ENCODE assay signal across 9 cellular contexts in the genomic region with DNA sequence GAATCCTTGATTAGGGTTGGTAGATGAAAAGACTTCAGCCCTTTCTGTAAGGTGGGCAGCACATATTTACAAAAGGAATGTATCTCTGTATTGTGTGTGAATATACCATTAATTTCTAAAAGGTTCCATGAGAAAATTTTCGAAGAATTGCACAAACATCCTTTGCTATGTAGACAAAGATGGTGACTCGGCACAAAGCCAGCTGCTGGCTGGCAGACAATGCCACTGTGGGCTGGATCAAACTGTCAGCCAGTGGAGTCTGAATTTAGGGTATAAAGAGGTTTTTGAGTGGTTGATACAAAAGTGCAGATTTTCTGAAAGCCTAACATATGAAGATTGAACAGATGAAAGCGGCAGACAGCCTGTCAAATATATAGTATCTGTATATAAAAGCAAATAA. TPM values are rescaled to one million over a fixed set of nuclear protein-coding genes. Genes with fewer than 3 reads are reported as not detected.
DNase-seq lines count a peak whose midpoint lies in the region; ATAC-seq and TF ChIP-seq lines count a peak whose summit lies in the region.
"Had no signal": no experiment of that assay in that cellular context is flagged by ENCODE, and none has a peak within 500 bp of the region (broad histone marks: within the 10 kb centered on the region; RNA-seq: fewer than 3 reads in every experiment).

No MANE protein-coding gene starts in this region.

- H3K36me3 ChIP-seq in spleen (peaks cover 0 to 68% (median 10%) of the 10 kb centered on the region in 6 donors), gastrocnemius medialis (peaks cover 0 to 12% of the 10 kb centered on the region in 2 donors)

- 55 to 73% (median 61%) methylated on average over 3 of the region's 3 CpGs for WGBS in spleen, 5 donors
- WGBS in lower leg skin, 2 donors, result 51 to 65% methylated on average over 3 of the region's 3 CpGs

- H3K4me1 ChIP-seq in spleen (peaks cover 0 to 66% (median 24%) of the 10 kb centered on the region in 6 donors), gastrocnemius medialis (no peaks in the 10 kb centered on the region)

- H3K9me3 ChIP-seq in spleen (no peaks in the 10 kb centered on the region), gastrocnemius medialis (no peaks in the 10 kb centered on the region)

- peak overlapping the region in 7 of 8 donors; percentile 6 to 85 (median 52) for H3K27ac ChIP-seq in spleen
- H3K27ac ChIP-seq in gastrocnemius medialis, result no peak overlapping the region

- TF ChIP-seq POLR2A in spleen (IDR thresholded peaks at IDR 0.05) (no peak), gastrocnemius medialis (IDR thresholded peaks at IDR 0.05) (no peak), lower leg skin (IDR thresholded peaks at IDR 0.05) (no peak)

- in situ Hi-C loops in gastrocnemius medialis (cut with MboI; ENCODE audit: low sequenced_read_pairs in 4 of 4), result no loop called here

- no peak for ATAC-seq in left cardiac atrium
- ATAC-seq in gastrocnemius medialis, result no peak

- TF ChIP-seq CTCF in spleen (IDR thresholded peaks at IDR 0.05 in 8 of 11, conservative IDR thresholded peaks at IDR 0.05 in 3 of 11) (no peak), gastrocnemius medialis (IDR thresholded peaks at IDR 0.05 in 4 of 5, conservative IDR thresholded peaks at IDR 0.05 in 1 of 5) (no peak), lower leg skin (IDR thresholded peaks at IDR 0.05) (no peak)

- DNase-seq in left cardiac atrium, result peak; percentile 26
- no peak for DNase-seq in cardiac septum (ENCODE audit: low spot score)
- peak; percentile 29 for DNase-seq in RPMI7951 (ENCODE audit: low read depth)
- peak; percentile 10 for DNase-seq in central memory CD4-positive, alpha-beta T cell
- no peak for DNase-seq in spleen
- DNase-seq in gastrocnemius medialis, result no peak
- no peak for DNase-seq in putamen (ENCODE audit: low spot score)
- DNase-seq in lower leg skin (ENCODE audit: low spot score in 2 of 2), result no peak
- DNase-seq: H9 had no signal

- H3K4me3 ChIP-seq in spleen (no peak overlapping the region), gastrocnemius medialis (no peak overlapping the region), lower leg skin (ENCODE audit: low read depth, poor library complexity, severe bottlenecking) (no peak overlapping the region)

- H3K27me3 ChIP-seq in spleen (replicated peaks in 1 of 7) (no peaks in the 10 kb centered on the region), gastrocnemius medialis (no peaks in the 10 kb centered on the region)

- intact Hi-C loops in left cardiac atrium (cut with DNase I), result no loop called here
- intact Hi-C loops in cardiac septum (cut with DNase I), result no loop called here
- intact Hi-C loops in spleen (cut with DNase I; ENCODE audit: low total_unique reads), result no loop called here
- intact Hi-C loops in gastrocnemius medialis (cut with DNase I; ENCODE audit: low total_unique reads), result no loop called here
- intact Hi-C loops in lower leg skin (cut with DNase I; ENCODE audit: low total_unique reads), result no loop called here

RNA-seq across cellular contexts. Expression of a gene that starts 5.6 kb away (rescaled TPM):
- under 1 TPM; 0.62 to 0.84 TPM for total RNA-seq in left cardiac atrium
- 1.2 TPM for total RNA-seq in cardiac septum
- total RNA-seq in RPMI7951 (2014; rRNA removed; shearing (Covaris generic)), result 2.3 and 2.5 TPM in 2 replicates
- total RNA-seq in spleen, result 10 to 100 TPM; 17.0 to 36.6 (median 29.6) TPM
- 1 to 10 TPM; 3.3 to 6.0 (median 3.5) TPM for polyA plus RNA-seq in spleen
- under 1 TPM in 2 of 4 donors, not detected in 2; 0.66 to 0.81 TPM for total RNA-seq in gastrocnemius medialis
- total RNA-seq in lower leg skin, result 1 to 10 TPM in 3 of 4 donors, under 1 TPM in 1; 0.81 to 3.4 (median 2.2) TPM

Comparison
In these comparisons a context has a peak if more than half of its experiments do, and no peak if none do; other contexts are left out.
1. DNase-seq: peak in left cardiac atrium (single experiment), RPMI7951 (single experiment) and central memory CD4-positive, alpha-beta T cell (single experiment); none in cardiac septum (single experiment), spleen (single experiment), gastrocnemius medialis (0 of 2), putamen (single experiment) and lower leg skin (0 of 2).
2. H3K27ac ChIP-seq: peak in spleen (7 of 8); none in gastrocnemius medialis (0 of 4).